Comparison of ENCODE assay signal across 8 cellular contexts in the genomic region with DNA sequence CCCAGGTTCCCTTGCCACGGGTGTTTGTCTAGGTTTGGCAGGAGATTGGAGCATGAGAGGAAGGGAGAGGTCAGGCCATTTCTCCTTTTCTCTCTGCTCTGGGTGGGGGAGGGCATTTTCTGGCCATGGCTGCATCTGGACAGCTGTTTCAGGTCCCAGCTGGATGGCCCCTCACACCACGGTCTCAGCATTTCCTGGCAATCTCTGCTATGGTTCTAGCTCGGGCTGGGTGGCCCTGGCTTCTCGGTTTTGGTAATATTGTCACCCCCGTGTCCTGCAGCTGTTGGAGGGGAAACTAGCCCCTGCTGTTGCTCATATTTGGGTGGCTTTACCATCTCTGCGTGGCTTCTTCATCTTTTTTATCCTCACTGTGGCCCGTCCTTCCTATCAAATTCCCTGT.
"Had no signal": no experiment of that assay in that cellular context is flagged by ENCODE, and none has a peak within 500 bp of the region (broad histone marks: within the 10 kb centered on the region; RNA-seq: fewer than 3 reads in every experiment).

No MANE protein-coding gene starts in this region.

- H3K9me3 ChIP-seq: HAP-1 had no signal

- DNase-seq: GM23248, GOT3, H7, KBM-7 had no signal

- H3K9me3 Mint-ChIP-seq: IgD-negative memory B cell had no signal

- H3K4me3 Mint-ChIP-seq: IgD-negative memory B cell had no signal

- H3K27ac Mint-ChIP-seq: IgD-negative memory B cell had no signal

- H3K36me3 ChIP-seq: HAP-1 had no signal

- H3K4me1 ChIP-seq: HAP-1 had no signal

- H3K27ac ChIP-seq: GM23248, HL-60 had no signal

- ATAC-seq: HepG2 had no signal

- H3K4me3 ChIP-seq: GM23248, HAP-1 had no signal
